11 cellular contexts compared by ENCODE assay signal in genomic region chr9:114694719-114695269, GRCh38. TPM values are rescaled to one million over a fixed set of nuclear protein-coding genes. Genes with fewer than 3 reads are reported as not detected.
A peak's percentile ranks its signal among the peaks of the same experiment; 100 is the strongest.
DNase-seq lines count a peak whose midpoint lies in the region; ATAC-seq and TF ChIP-seq lines count a peak whose summit lies in the region.
"Had no signal": no experiment of that assay in that cellular context is flagged by ENCODE, and none has a peak within 500 bp of the region (broad histone marks: within the 10 kb centered on the region; RNA-seq: fewer than 3 reads in every experiment).

No MANE protein-coding gene starts in this region.

- H3K27me3 Mint-ChIP-seq in activated naive CD8-positive, alpha-beta T cell treated with anti-CD3 and anti-CD28 coated beads for 36 hours, result no peaks in the 10 kb centered on the region

- TF ChIP-seq CTCF in GM20000 (IDR thresholded peaks at IDR 0.05; ENCODE audit: extremely low read depth, missing control alignments), result no peak
- TF ChIP-seq CTCF in suprapubic skin (IDR thresholded peaks at IDR 0.05), result no peak

- H3K27ac Mint-ChIP-seq in activated naive CD8-positive, alpha-beta T cell treated with anti-CD3 and anti-CD28 coated beads for 36 hours, result peak overlapping the region; percentile 92

- no peaks in the 10 kb centered on the region for H3K27me3 ChIP-seq in suprapubic skin

- TF ChIP-seq POLR2A in suprapubic skin (IDR thresholded peaks at IDR 0.05), result no peak

- H3K9me3 ChIP-seq in suprapubic skin, result no peaks in the 10 kb centered on the region

- H3K4me1 ChIP-seq in suprapubic skin, result no peaks in the 10 kb centered on the region

- H3K9me3 Mint-ChIP-seq in activated naive CD8-positive, alpha-beta T cell treated with anti-CD3 and anti-CD28 coated beads for 36 hours, result peaks cover 4% of the 10 kb centered on the region

- H3K27ac ChIP-seq in suprapubic skin, result no peak overlapping the region

- no peak overlapping the region for H3K4me3 ChIP-seq in suprapubic skin

- peaks cover 21% of the 10 kb centered on the region for H3K36me3 Mint-ChIP-seq in activated naive CD8-positive, alpha-beta T cell treated with anti-CD3 and anti-CD28 coated beads for 36 hours

- DNase-seq in GM20000 (ENCODE audit: low spot score) (peak; percentile 54), COR-L47 (lab: John Stamatoyannopoulos, UW) (no peak), SW480 (ENCODE audit: low spot score) (no peak), suprapubic skin (ENCODE audit: low spot score in 2 of 2) (no peak)
- peak; percentile 43 for DNase-seq in activated naive CD8-positive, alpha-beta T cell treated with anti-CD3 and anti-CD28 coated beads for 36 hours
- DNase-seq: NCI-H187 had no signal

- H3K4me3 Mint-ChIP-seq in activated naive CD8-positive, alpha-beta T cell treated with anti-CD3 and anti-CD28 coated beads for 36 hours, result peak overlapping the region; percentile 40

- peaks cover 91% of the 10 kb centered on the region for H3K4me1 Mint-ChIP-seq in activated naive CD8-positive, alpha-beta T cell treated with anti-CD3 and anti-CD28 coated beads for 36 hours

- ATAC-seq in GM18511 (IDR thresholded peaks at IDR 0.05; ENCODE audit: unreplicated experiment) (peak; percentile 45), HG03159 (IDR thresholded peaks at IDR 0.05; ENCODE audit: unreplicated experiment) (peak; percentile 40), GM18520 (IDR thresholded peaks at IDR 0.05; ENCODE audit: unreplicated experiment) (no peak)

- TF ChIP-seq EP300 in suprapubic skin (IDR thresholded peaks at IDR 0.05), result no peak

- H3K36me3 ChIP-seq in suprapubic skin, result no peaks in the 10 kb centered on the region

- WGBS in suprapubic skin, result 93% methylated on average over 6 of the region's 6 CpGs

RNA-seq across cellular contexts. Expression of gene TEX48, which starts 12.8 kb away (rescaled TPM):
- under 1 TPM; 0.70 to 0.80 TPM for total RNA-seq in activated naive CD8-positive, alpha-beta T cell treated with anti-CD3 and anti-CD28 coated beads for 36 hours
- total RNA-seq in suprapubic skin, result not detected
- total RNA-seq: posterior vena cava, SK-MEL-5 had no signal

RNA-seq across cellular contexts. Expression of gene TEX53, which starts 37.2 kb away (rescaled TPM):
- not detected for total RNA-seq in activated naive CD8-positive, alpha-beta T cell treated with anti-CD3 and anti-CD28 coated beads for 36 hours
- total RNA-seq in suprapubic skin, result not detected
- total RNA-seq: posterior vena cava, SK-MEL-5 had no signal

Comparison
In these comparisons a context has a peak if more than half of its experiments do, and no peak if none do; other contexts are left out.
1. DNase-seq: peak in GM20000 (single experiment) and activated naive CD8-positive, alpha-beta T cell treated with anti-CD3 and anti-CD28 coated beads for 36 hours (single experiment); none in COR-L47 (single experiment), SW480 (single experiment) and suprapubic skin (0 of 2).